In the genomic region with DNA sequence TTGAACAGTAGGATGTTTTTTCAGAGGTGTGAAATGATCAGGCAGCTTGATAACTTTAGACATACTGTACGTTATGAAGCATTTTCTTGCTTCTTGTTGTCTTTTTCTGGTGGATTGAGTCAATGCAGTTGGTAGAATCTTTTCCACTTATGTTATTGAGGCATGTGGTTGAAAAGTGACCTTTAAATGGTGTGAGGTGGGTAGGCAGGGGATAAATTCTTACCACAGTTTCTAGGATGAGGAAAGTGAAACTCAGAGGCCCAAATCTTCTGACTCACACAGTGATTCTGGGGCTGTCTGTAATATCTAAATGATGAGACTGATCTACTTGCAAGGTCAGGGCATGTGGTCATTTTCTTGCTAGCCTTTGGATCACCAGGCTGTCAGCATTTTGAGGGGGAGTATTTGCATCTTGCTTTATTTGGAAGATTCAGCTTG, we compare ENCODE assay signal across 8 cellular contexts.
A peak's percentile ranks its signal among the peaks of the same experiment; 100 is the strongest.
DNase-seq lines count a peak whose midpoint lies in the region; ATAC-seq and TF ChIP-seq lines count a peak whose summit lies in the region.
"Not testable (repeated sequence)": the region's sequence is repeated elsewhere in the genome, so short reads cannot be mapped to it uniquely, and the experiment has no call there.

No MANE protein-coding gene starts in this region.

- H3K27me3 ChIP-seq in gastroesophageal sphincter = not testable (repeated sequence)

- not testable (repeated sequence) for H3K4me3 Mint-ChIP-seq in activated naive CD8-positive, alpha-beta T cell treated with anti-CD3 and anti-CD28 coated beads for 36 hours

- not testable (repeated sequence) for TF ChIP-seq EP300 in gastroesophageal sphincter (IDR thresholded peaks at IDR 0.05)

- H3K4me1 Mint-ChIP-seq in activated naive CD8-positive, alpha-beta T cell treated with anti-CD3 and anti-CD28 coated beads for 36 hours = not testable (repeated sequence)

- not testable (repeated sequence) for TF ChIP-seq CTCF in gastroesophageal sphincter (IDR thresholded peaks at IDR 0.05)

- not testable (repeated sequence) for TF ChIP-seq POLR2A in gastroesophageal sphincter (IDR thresholded peaks at IDR 0.05)

- H3K4me3 ChIP-seq in gastroesophageal sphincter = not testable (repeated sequence)

- H3K9me3 ChIP-seq in gastroesophageal sphincter = not testable (repeated sequence)

- DNase-seq in RPMI8226 = peak; percentile 3
- peak; percentile 40 for DNase-seq in activated naive CD8-positive, alpha-beta T cell treated with anti-CD3 and anti-CD28 coated beads for 36 hours
- DNase-seq in stimulated activated CD4-positive, alpha-beta T cell treated with anti-CD3 and anti-CD28 coated beads, Interleukin-15, amount 100 ng/mL, for 24 hours = peak; percentile 4

- not testable (repeated sequence) for H3K27ac ChIP-seq in gastroesophageal sphincter

- not testable (repeated sequence) for H3K27ac Mint-ChIP-seq in activated naive CD8-positive, alpha-beta T cell treated with anti-CD3 and anti-CD28 coated beads for 36 hours

- H3K9me3 Mint-ChIP-seq in activated naive CD8-positive, alpha-beta T cell treated with anti-CD3 and anti-CD28 coated beads for 36 hours = not testable (repeated sequence)

- WGBS in gastroesophageal sphincter (ENCODE audit: low coverage in 1 of 2), 2 donors = no CpG with 5 or more reads among the region's 1 CpG

- H3K4me1 ChIP-seq in gastroesophageal sphincter = not testable (repeated sequence)

- not testable (repeated sequence) for H3K36me3 Mint-ChIP-seq in activated naive CD8-positive, alpha-beta T cell treated with anti-CD3 and anti-CD28 coated beads for 36 hours

- ATAC-seq in GM18498 (IDR thresholded peaks at IDR 0.05; ENCODE audit: unreplicated experiment) (peak; percentile 82), GM19468 (IDR thresholded peaks at IDR 0.05; ENCODE audit: extremely low read depth, unreplicated experiment) (peak; percentile 31), HG02798 (IDR thresholded peaks at IDR 0.05; ENCODE audit: poor library complexity, unreplicated experiment) (peak; percentile 65), HG03460 (IDR thresholded peaks at IDR 0.05; ENCODE audit: unreplicated experiment) (peak; percentile 71), gastroesophageal sphincter (peak; percentile 62)

- not testable (repeated sequence) for H3K27me3 Mint-ChIP-seq in activated naive CD8-positive, alpha-beta T cell treated with anti-CD3 and anti-CD28 coated beads for 36 hours

- not testable (repeated sequence) for H3K36me3 ChIP-seq in gastroesophageal sphincter

Comparison
In these comparisons a context has a peak if more than half of its experiments do, and no peak if none do; other contexts are left out.
1. ATAC-seq: peak in every context shown above with its lines; median percentile 82 in GM18498; 71 in HG03460; 65 in HG02798; 62 in gastroesophageal sphincter; 31 in GM19468.